Comparison of ENCODE assay signal across 12 cellular contexts in the genomic region with DNA sequence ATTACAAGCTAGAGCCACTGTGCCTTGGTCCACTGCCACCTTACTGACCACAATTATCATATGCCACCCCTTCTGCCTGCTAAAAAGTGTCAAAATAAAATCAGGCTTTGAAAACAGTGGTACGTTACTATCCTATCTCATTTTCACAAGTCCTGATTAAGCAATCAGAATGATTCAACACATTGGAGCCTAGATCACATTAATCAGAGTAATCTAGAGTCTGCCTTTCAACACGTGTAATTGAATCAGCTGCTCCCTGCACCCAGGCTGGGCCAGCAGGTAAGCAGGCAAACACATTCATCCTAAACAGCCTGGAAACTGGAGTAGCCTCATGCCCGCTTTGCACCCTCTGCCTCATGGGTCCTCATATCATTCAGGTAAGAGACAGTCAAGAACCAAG.
DNase-seq lines count a peak whose midpoint lies in the region; ATAC-seq, FAIRE-seq and TF ChIP-seq lines count a peak whose summit lies in the region.
"Had no signal": no experiment of that assay in that cellular context is flagged by ENCODE, and none has a peak within 500 bp of the region (broad histone marks: within the 10 kb centered on the region; RNA-seq: fewer than 3 reads in every experiment).

No MANE protein-coding gene starts in this region.

- H3K27me3 Mint-ChIP-seq in WTC11 (ENCODE audit: low read depth) (no peaks in the 10 kb centered on the region), T-cell (peaks cover 4 to 9% of the 10 kb centered on the region in 2 donors)

- no peak overlapping the region for H3K4me3 ChIP-seq in right cardiac atrium (ENCODE audit: low read length)
- no peak overlapping the region for H3K4me3 ChIP-seq in heart left ventricle
- H3K4me3 ChIP-seq: SJSA1 had no signal

- DNase-seq in right cardiac atrium (no peak), heart left ventricle (no peak), WTC11 (ENCODE audit: low spot score) (no peak), foreskin keratinocyte (peak; percentile 89 to 94), urothelium cell line (ENCODE audit: low spot score) (peak; percentile 45), hepatic stellate cell (ENCODE audit: low spot score) (no peak), AML-193 (lab: John Stamatoyannopoulos, UW) (no peak), T-cell (no peak)
- DNase-seq: activated B cell treated with CpG ODN at 0.5 μM for 24 hours, MM.1S, NCI-H510A treated with DMSO at 0.1 percent for 48 hours had no signal

- H3K4me3 Mint-ChIP-seq in WTC11 = no peak overlapping the region
- no peak overlapping the region for H3K4me3 Mint-ChIP-seq in T-cell
- H3K4me3 Mint-ChIP-seq: activated B cell treated with CpG ODN at 0.5 μM for 24 hours had no signal

- TF ChIP-seq POLR2A in heart left ventricle (IDR thresholded peaks at IDR 0.05) = no peak

- H3K4me1 Mint-ChIP-seq in WTC11 (peaks cover 78% of the 10 kb centered on the region), T-cell (peaks cover 0 to 8% (median 8%) of the 10 kb centered on the region in 3 donors)
- H3K4me1 Mint-ChIP-seq: activated B cell treated with CpG ODN at 0.5 μM for 24 hours had no signal

- FAIRE-seq in urothelium cell line (lab: Jason Lieb, UNC) = peak; percentile 30

- peak overlapping the region; percentile 32 for H3K27ac Mint-ChIP-seq in WTC11
- H3K27ac Mint-ChIP-seq in T-cell = no peak overlapping the region
- H3K27ac Mint-ChIP-seq: activated B cell treated with CpG ODN at 0.5 μM for 24 hours had no signal

- WGBS in right cardiac atrium = 46% methylated on average over 3 of the region's 3 CpGs
- 40 to 50% (median 46%) methylated on average over 3 of the region's 3 CpGs for WGBS in heart left ventricle, 4 donors

- H3K9me3 ChIP-seq in right cardiac atrium (ENCODE audit: control insufficient read depth, low read length) = no peaks in the 10 kb centered on the region
- H3K9me3 ChIP-seq in heart left ventricle = no peaks in the 10 kb centered on the region
- H3K9me3 ChIP-seq: SJSA1 had no signal

- H3K27ac ChIP-seq in right cardiac atrium (ENCODE audit: low read length) (peak overlapping the region; percentile 22), heart left ventricle (peak overlapping the region in 1 of 12 donors; percentile 33), foreskin keratinocyte (peak overlapping the region; percentile 35)
- H3K27ac ChIP-seq: SJSA1 had no signal

- TF ChIP-seq CTCF in heart left ventricle (IDR thresholded peaks at IDR 0.05) (no peak), WTC11 (IDR thresholded peaks at IDR 0.05) (no peak), foreskin keratinocyte (conservative IDR thresholded peaks at IDR 0.05) (no peak)

- CTCF ChIA-PET in WTC11 (lab: Charles Lee) = no interaction called here
- CTCF ChIA-PET in T-cell (lab: Charles Lee) = interaction anchor here in 1 of 2 donors (1.0 kb wide), 1 partner anchor 120 kb away, joined by 7 read pairs; no protein-coding TSS in a partner anchor

- intact Hi-C loops in right cardiac atrium (cut with DNase I) (no loop called here), heart left ventricle (cut with DNase I) (no loop called here)

- H3K36me3 Mint-ChIP-seq in WTC11 = no peaks in the 10 kb centered on the region
- H3K36me3 Mint-ChIP-seq in T-cell = no peaks in the 10 kb centered on the region

- H3K36me3 ChIP-seq in heart left ventricle = no peaks in the 10 kb centered on the region
- H3K36me3 ChIP-seq: SJSA1 had no signal

- H3K4me1 ChIP-seq in right cardiac atrium (ENCODE audit: control insufficient read depth, insufficient read depth, low read length) (peaks cover 15% of the 10 kb centered on the region), heart left ventricle (peaks cover 0 to 71% (median 43%) of the 10 kb centered on the region in 12 donors), foreskin keratinocyte (peaks cover 45% of the 10 kb centered on the region)

- POLR2A ChIA-PET in WTC11 (lab: Charles Lee) = no interaction called here
- POLR2A ChIA-PET in T-cell (lab: Charles Lee) = no interaction called here

- H3K27me3 ChIP-seq in right cardiac atrium (ENCODE audit: control insufficient read depth, insufficient read depth) (no peaks in the 10 kb centered on the region), heart left ventricle (no peaks in the 10 kb centered on the region), foreskin keratinocyte (no peaks in the 10 kb centered on the region)
- H3K27me3 ChIP-seq: SJSA1 had no signal

- no peaks in the 10 kb centered on the region for H3K9me3 Mint-ChIP-seq in WTC11
- H3K9me3 Mint-ChIP-seq in T-cell = no peaks in the 10 kb centered on the region
- H3K9me3 Mint-ChIP-seq: activated B cell treated with CpG ODN at 0.5 μM for 24 hours had no signal

- ATAC-seq in right cardiac atrium (peak in 1 of 2 donors; percentile 36), heart left ventricle (no peak), WTC11 (no peak), foreskin keratinocyte (peak; percentile 73), T-cell (replicated peaks in 1 of 4) (no peak)

TF ChIP-seq in WTC11, 78 proteins besides CTCF, POLR2A, EP300 and RAD21 (continues in another document):
- TF ChIP-seq ZNF671 (CRISPR knock-in tag; IDR thresholded peaks at IDR 0.05) (no peak), SOX15 (CRISPR knock-in tag; IDR thresholded peaks at IDR 0.05) (no peak), JAZF1 (CRISPR knock-in tag; IDR thresholded peaks at IDR 0.05) (no peak), MXD4 (CRISPR knock-in tag; IDR thresholded peaks at IDR 0.05; ENCODE audit: borderline replicate concordance) (no peak), SMAD3 (CRISPR knock-in tag; IDR thresholded peaks at IDR 0.05; ENCODE audit: borderline replicate concordance) (no peak), ZBTB21 (CRISPR knock-in tag; IDR thresholded peaks at IDR 0.05; ENCODE audit: borderline replicate concordance) (no peak), EMX1 (CRISPR knock-in tag; IDR thresholded peaks at IDR 0.05) (no peak), ETV6 (CRISPR knock-in tag; IDR thresholded peaks at IDR 0.05) (no peak), TEAD4 (CRISPR knock-in tag; IDR thresholded peaks at IDR 0.05) (no peak), RORB (CRISPR knock-in tag; IDR thresholded peaks at IDR 0.05) (no peak)
- TF ChIP-seq, protein P1, sequence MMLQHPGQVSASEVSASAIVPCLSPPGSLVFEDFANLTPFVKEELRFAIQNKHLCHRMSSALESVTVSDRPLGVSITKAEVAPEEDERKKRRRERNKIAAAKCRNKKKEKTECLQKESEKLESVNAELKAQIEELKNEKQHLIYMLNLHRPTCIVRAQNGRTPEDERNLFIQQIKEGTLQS (CRISPR knock-in tag; conservative IDR thresholded peaks at IDR 0.05) = no peak
- TF ChIP-seq, protein P2, sequence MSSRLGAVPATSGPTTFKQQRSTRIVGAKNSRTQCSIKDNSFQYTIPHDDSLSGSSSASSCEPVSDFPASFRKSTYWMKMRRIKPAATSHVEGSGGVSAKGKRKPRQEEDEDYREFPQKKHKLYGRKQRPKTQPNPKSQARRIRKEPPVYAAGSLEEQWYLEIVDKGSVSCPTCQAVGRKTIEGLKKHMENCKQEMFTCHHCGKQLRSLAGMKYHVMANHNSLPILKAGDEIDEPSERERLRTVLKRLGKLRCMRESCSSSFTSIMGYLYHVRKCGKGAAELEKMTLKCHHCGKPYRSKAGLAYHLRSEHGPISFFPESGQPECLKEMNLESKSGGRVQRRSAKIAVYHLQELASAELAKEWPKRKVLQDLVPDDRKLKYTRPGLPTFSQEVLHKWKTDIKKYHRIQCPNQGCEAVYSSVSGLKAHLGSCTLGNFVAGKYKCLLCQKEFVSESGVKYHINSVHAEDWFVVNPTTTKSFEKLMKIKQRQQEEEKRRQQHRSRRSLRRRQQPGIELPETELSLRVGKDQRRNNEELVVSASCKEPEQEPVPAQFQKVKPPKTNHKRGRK (CRISPR knock-in tag; IDR thresholded peaks at IDR 0.05; ENCODE audit: borderline replicate concordance) = no peak
- TF ChIP-seq, protein P3, sequence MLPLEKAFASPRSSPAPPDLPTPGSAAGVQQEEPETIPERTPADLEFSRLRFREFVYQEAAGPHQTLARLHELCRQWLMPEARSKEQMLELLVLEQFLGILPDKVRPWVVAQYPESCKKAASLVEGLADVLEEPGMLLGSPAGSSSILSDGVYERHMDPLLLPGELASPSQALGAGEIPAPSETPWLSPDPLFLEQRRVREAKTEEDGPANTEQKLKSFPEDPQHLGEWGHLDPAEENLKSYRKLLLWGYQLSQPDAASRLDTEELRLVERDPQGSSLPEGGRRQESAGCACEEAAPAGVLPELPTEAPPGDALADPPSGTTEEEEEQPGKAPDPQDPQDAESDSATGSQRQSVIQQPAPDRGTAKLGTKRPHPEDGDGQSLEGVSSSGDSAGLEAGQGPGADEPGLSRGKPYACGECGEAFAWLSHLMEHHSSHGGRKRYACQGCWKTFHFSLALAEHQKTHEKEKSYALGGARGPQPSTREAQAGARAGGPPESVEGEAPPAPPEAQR (CRISPR knock-in tag; IDR thresholded peaks at IDR 0.05) = no peak
- TF ChIP-seq, protein P4, sequence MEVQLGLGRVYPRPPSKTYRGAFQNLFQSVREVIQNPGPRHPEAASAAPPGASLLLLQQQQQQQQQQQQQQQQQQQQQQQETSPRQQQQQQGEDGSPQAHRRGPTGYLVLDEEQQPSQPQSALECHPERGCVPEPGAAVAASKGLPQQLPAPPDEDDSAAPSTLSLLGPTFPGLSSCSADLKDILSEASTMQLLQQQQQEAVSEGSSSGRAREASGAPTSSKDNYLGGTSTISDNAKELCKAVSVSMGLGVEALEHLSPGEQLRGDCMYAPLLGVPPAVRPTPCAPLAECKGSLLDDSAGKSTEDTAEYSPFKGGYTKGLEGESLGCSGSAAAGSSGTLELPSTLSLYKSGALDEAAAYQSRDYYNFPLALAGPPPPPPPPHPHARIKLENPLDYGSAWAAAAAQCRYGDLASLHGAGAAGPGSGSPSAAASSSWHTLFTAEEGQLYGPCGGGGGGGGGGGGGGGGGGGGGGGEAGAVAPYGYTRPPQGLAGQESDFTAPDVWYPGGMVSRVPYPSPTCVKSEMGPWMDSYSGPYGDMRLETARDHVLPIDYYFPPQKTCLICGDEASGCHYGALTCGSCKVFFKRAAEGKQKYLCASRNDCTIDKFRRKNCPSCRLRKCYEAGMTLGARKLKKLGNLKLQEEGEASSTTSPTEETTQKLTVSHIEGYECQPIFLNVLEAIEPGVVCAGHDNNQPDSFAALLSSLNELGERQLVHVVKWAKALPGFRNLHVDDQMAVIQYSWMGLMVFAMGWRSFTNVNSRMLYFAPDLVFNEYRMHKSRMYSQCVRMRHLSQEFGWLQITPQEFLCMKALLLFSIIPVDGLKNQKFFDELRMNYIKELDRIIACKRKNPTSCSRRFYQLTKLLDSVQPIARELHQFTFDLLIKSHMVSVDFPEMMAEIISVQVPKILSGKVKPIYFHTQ (CRISPR knock-in tag; IDR thresholded peaks at IDR 0.05) = no peak

Comparison
In these comparisons a context has a peak if more than half of its experiments do, and no peak if none do; other contexts are left out.
1. DNase-seq: peak in foreskin keratinocyte (2 of 2) and urothelium cell line (single experiment); none in right cardiac atrium (0 of 3), heart left ventricle (0 of 5), WTC11 (single experiment), hepatic stellate cell (single experiment), AML-193 (0 of 2) and T-cell (0 of 34).